10 cellular contexts compared by ENCODE assay signal in genomic region chr17:1493291-1493980, GRCh38. TPM values are rescaled to one million over a fixed set of nuclear protein-coding genes. Genes with fewer than 3 reads are reported as not detected.
DNase-seq lines count a peak whose midpoint lies in the region; ATAC-seq and TF ChIP-seq lines count a peak whose summit lies in the region.
"Had no signal": no experiment of that assay in that cellular context is flagged by ENCODE, and none has a peak within 500 bp of the region (broad histone marks: within the 10 kb centered on the region; RNA-seq: fewer than 3 reads in every experiment).

No MANE protein-coding gene starts in this region.

- H3K9me3 ChIP-seq in mucosa of rectum (ENCODE audit: control insufficient read depth in 2 of 2, low read length in 2 of 2) (no peaks in the 10 kb centered on the region), thyroid gland (no peaks in the 10 kb centered on the region)
- H3K9me3 ChIP-seq: A549 had no signal

- H3K9ac ChIP-seq in mucosa of rectum (ENCODE audit: low read depth in 1 of 2, low read length in 2 of 2): peak overlapping the region in 1 of 2 donors; percentile 91

- no peaks in the 10 kb centered on the region for H3K9me3 Mint-ChIP-seq in activated CD4-positive, alpha-beta T cell treated with anti-CD3 and anti-CD28 coated beads, Interleukin-2, amount 10 ng/mL, durations not matched to agents 24 days and 14 days
- H3K9me3 Mint-ChIP-seq: activated T-cell treated with anti-CD3 and anti-CD28 coated beads, Interleukin-2, amount 50 U/mL, for 72 hours had no signal

- no peak for DNase-seq in activated CD4-positive, alpha-beta T cell treated with anti-CD3 and anti-CD28 coated beads, Interleukin-2, amount 10 ng/mL, durations not matched to agents 24 days and 14 days
- DNase-seq in activated CD4-positive, alpha-beta T cell treated with anti-CD3 and anti-CD28 coated beads for 4 hours: no peak
- DNase-seq in dermis blood vessel endothelial cell: peak; percentile 45
- no peak for DNase-seq in thyroid gland
- DNase-seq in glomerular visceral epithelial cell (ENCODE audit: extremely low spot score): no peak
- DNase-seq: activated T-cell treated with anti-CD3 and anti-CD28 coated beads, Interleukin-2, amount 50 U/mL, for 72 hours had no signal

- TF ChIP-seq POLR2A in thyroid gland (IDR thresholded peaks at IDR 0.05): no peak

- H3K4me1 ChIP-seq in mucosa of rectum (ENCODE audit: control insufficient read depth in 2 of 2, insufficient read depth in 2 of 2, low read length in 2 of 2) (peaks cover 34 to 42% of the 10 kb centered on the region in 2 donors), thyroid gland (peaks cover 38 to 64% of the 10 kb centered on the region in 2 donors)

- H3K27ac ChIP-seq in mucosa of rectum (ENCODE audit: low read depth in 2 of 2, low read length in 2 of 2) (peak overlapping the region; percentile 87), thyroid gland (peak overlapping the region in 2 of 3 donors; percentile 78 to 97)
- H3K27ac ChIP-seq: A549 had no signal

- no peak overlapping the region for H3K27ac Mint-ChIP-seq in activated CD4-positive, alpha-beta T cell treated with anti-CD3 and anti-CD28 coated beads, Interleukin-2, amount 10 ng/mL, durations not matched to agents 24 days and 14 days
- H3K27ac Mint-ChIP-seq: activated T-cell treated with anti-CD3 and anti-CD28 coated beads, Interleukin-2, amount 50 U/mL, for 72 hours had no signal

- peaks cover 18% of the 10 kb centered on the region for H3K4me1 Mint-ChIP-seq in activated CD4-positive, alpha-beta T cell treated with anti-CD3 and anti-CD28 coated beads, Interleukin-2, amount 10 ng/mL, durations not matched to agents 24 days and 14 days

- H3K27me3 Mint-ChIP-seq in activated CD4-positive, alpha-beta T cell treated with anti-CD3 and anti-CD28 coated beads, Interleukin-2, amount 10 ng/mL, durations not matched to agents 24 days and 14 days: no peaks in the 10 kb centered on the region

- H3K27me3 ChIP-seq in mucosa of rectum (ENCODE audit: control insufficient read depth in 2 of 2, insufficient read depth in 2 of 2, low read length in 2 of 2) (no peaks in the 10 kb centered on the region), thyroid gland (no peaks in the 10 kb centered on the region)

- peak overlapping the region; percentile 26 for H3K4me3 Mint-ChIP-seq in activated CD4-positive, alpha-beta T cell treated with anti-CD3 and anti-CD28 coated beads, Interleukin-2, amount 10 ng/mL, durations not matched to agents 24 days and 14 days

- H3K36me3 Mint-ChIP-seq in activated CD4-positive, alpha-beta T cell treated with anti-CD3 and anti-CD28 coated beads, Interleukin-2, amount 10 ng/mL, durations not matched to agents 24 days and 14 days (ENCODE audit: low read depth): peaks cover 9% of the 10 kb centered on the region

- H3K36me3 ChIP-seq in mucosa of rectum (ENCODE audit: control insufficient read depth in 2 of 2, insufficient read depth in 2 of 2, low read length in 2 of 2) (peaks cover 22 to 25% of the 10 kb centered on the region in 2 donors), thyroid gland (peaks cover 9 to 15% of the 10 kb centered on the region in 2 donors)

- no peak for TF ChIP-seq CTCF in thyroid gland (IDR thresholded peaks at IDR 0.05)

- H3K4me3 ChIP-seq in mucosa of rectum (ENCODE audit: low read length in 2 of 2) (peak overlapping the region in 1 of 2 donors; percentile 7), thyroid gland (replicated peaks in 1 of 3) (no peak overlapping the region)
- H3K4me3 ChIP-seq: A549 had no signal

- WGBS in thyroid gland, 2 donors: 68 to 70% methylated on average over 21 to 23 of the region's 23 CpGs

- ATAC-seq in HG03571 (IDR thresholded peaks at IDR 0.05; ENCODE audit: unreplicated experiment): no peak
- ATAC-seq in HG02798 (IDR thresholded peaks at IDR 0.05; ENCODE audit: poor library complexity, unreplicated experiment): no peak
- ATAC-seq: A549; activated T-cell treated with anti-CD3 and anti-CD28 coated beads, Interleukin-2, amount 50 U/mL, for 72 hours had no signal

- intact Hi-C loops in activated CD4-positive, alpha-beta T cell treated with anti-CD3 and anti-CD28 coated beads, Interleukin-2, amount 10 ng/mL, durations not matched to agents 24 days and 14 days (cut with micrococcal nuclease): no loop called here
- intact Hi-C loops in thyroid gland (cut with DNase I): no loop called here

RNA-seq across cellular contexts. Expression of gene MYO1C, which starts 0.9 kb away (rescaled TPM):
- total RNA-seq in activated CD4-positive, alpha-beta T cell treated with anti-CD3 and anti-CD28 coated beads, Interleukin-2, amount 10 ng/mL, durations not matched to agents 24 days and 14 days: 37.4 and 43.4 TPM in 2 replicates
- 193 and 439 TPM in 2 replicates for total RNA-seq in dermis blood vessel endothelial cell
- total RNA-seq in thyroid gland: 100 to 1,000 TPM; 103 to 145 (median 121) TPM

RNA-seq across cellular contexts. Expression of gene INPP5K, which starts 23.0 kb away (rescaled TPM):
- total RNA-seq in activated CD4-positive, alpha-beta T cell treated with anti-CD3 and anti-CD28 coated beads, Interleukin-2, amount 10 ng/mL, durations not matched to agents 24 days and 14 days: 19.1 and 21.0 TPM in 2 replicates
- 74.7 and 88.0 TPM in 2 replicates for total RNA-seq in dermis blood vessel endothelial cell
- total RNA-seq in thyroid gland: 100 to 1,000 TPM; 124 to 285 (median 158) TPM

RNA-seq across cellular contexts. Expression of gene CRK, which starts 37.4 kb away (rescaled TPM):
- total RNA-seq in activated CD4-positive, alpha-beta T cell treated with anti-CD3 and anti-CD28 coated beads, Interleukin-2, amount 10 ng/mL, durations not matched to agents 24 days and 14 days: 22.5 and 24.3 TPM in 2 replicates
- total RNA-seq in dermis blood vessel endothelial cell (162 and 166 TPM in 2 replicates), thyroid gland (100 to 1,000 TPM in 2 of 4 donors, 10 to 100 TPM in 2; 89.6 to 140 (median 98.7) TPM)
